ENCODE assay signal across 8 cellular contexts in genomic region chr1:197199923-197200467, GRCh38. TPM values are rescaled to one million over a fixed set of nuclear protein-coding genes. Genes with fewer than 3 reads are reported as not detected.
DNase-seq lines count a peak whose midpoint lies in the region; ATAC-seq, FAIRE-seq and TF ChIP-seq lines count a peak whose summit lies in the region.

No MANE protein-coding gene starts in this region.

- H3K4me3 ChIP-seq in PC-9 (peak overlapping the region; percentile 91), endothelial cell of umbilical vein (replicated peaks in 1 of 3; ENCODE audit: insufficient read depth in 1 of 3, low read depth in 1 of 3, low read length in 3 of 3) (peak overlapping the region; percentile 33 to 87 (median 76))

- no peak for TF ChIP-seq POLR2A in endothelial cell of umbilical vein (IDR thresholded peaks at IDR 0.05; ENCODE audit: low read depth, low read length)

- TF ChIP-seq CTCF in PC-9 (conservative IDR thresholded peaks at IDR 0.05) (no peak), endothelial cell of umbilical vein (IDR thresholded peaks at IDR 0.05; ENCODE audit: extremely low read depth in 1 of 2, insufficient read depth in 1 of 2, low read depth in 1 of 2, low read length in 2 of 2) (no peak), progenitor cell of endocrine pancreas (IDR thresholded peaks at IDR 0.05; ENCODE audit: unreplicated experiment) (no peak)

- dilution Hi-C loops in endothelial cell of umbilical vein (cut with MboI; ENCODE audit: extremely low pct_ligation_motif_present, low sequenced_read_pairs) = no loop called here

- H3K79me2 ChIP-seq in PC-9 (ENCODE audit: low read depth) = peaks cover 45% of the 10 kb centered on the region
- H3K79me2 ChIP-seq in endothelial cell of umbilical vein (ENCODE audit: control insufficient read depth, insufficient read depth, low read length) = peaks cover 27% of the 10 kb centered on the region

- POLR2A ChIA-PET in PC-9 (lab: Charles Lee; ENCODE audit: unreplicated experiment) (no interaction called here), endothelial cell of umbilical vein (lab: Charles Lee) (no interaction called here)

- intact Hi-C loops in PC-9 (cut with micrococcal nuclease; ENCODE audit: unreplicated experiment) = no loop called here
- intact Hi-C loops in endothelial cell of umbilical vein (cut with micrococcal nuclease) = no loop called here

- H3K9me3 Mint-ChIP-seq in progenitor cell of endocrine pancreas (ENCODE audit: low read depth) = no peaks in the 10 kb centered on the region

- H2AFZ ChIP-seq in PC-9 = peak overlapping the region; percentile 97
- H2AFZ ChIP-seq in endothelial cell of umbilical vein (ENCODE audit: low read depth, low read length) = peak overlapping the region; percentile 59

- H3K9me3 ChIP-seq in PC-9 (ENCODE audit: insufficient read depth, low read depth) (no peaks in the 10 kb centered on the region), endothelial cell of umbilical vein (replicated peaks; ENCODE audit: control insufficient read depth, insufficient read depth, low read length) (no peaks in the 10 kb centered on the region)

- peaks cover 7% of the 10 kb centered on the region for H3K36me3 Mint-ChIP-seq in progenitor cell of endocrine pancreas (ENCODE audit: insufficient read depth)

- peak overlapping the region; percentile 83 for H3K27ac ChIP-seq in PC-9
- H3K27ac ChIP-seq in endothelial cell of umbilical vein (ENCODE audit: insufficient read depth, low read depth, low read length) = no peak overlapping the region

- no peaks in the 10 kb centered on the region for H4K20me1 ChIP-seq in PC-9 (ENCODE audit: insufficient read depth)
- no peaks in the 10 kb centered on the region for H4K20me1 ChIP-seq in endothelial cell of umbilical vein (replicated peaks; ENCODE audit: control insufficient read depth, extremely low read depth, insufficient read depth, low read length)

- CTCF ChIA-PET in PC-9 (lab: Charles Lee) (no interaction called here), endothelial cell of umbilical vein (lab: Charles Lee) (no interaction called here)

- ATAC-seq in HG02571 (IDR thresholded peaks at IDR 0.05; ENCODE audit: unreplicated experiment) = no peak
- ATAC-seq in HG02852 (IDR thresholded peaks at IDR 0.05; ENCODE audit: unreplicated experiment) = no peak

- H3K36me3 ChIP-seq in PC-9 (ENCODE audit: low read depth) (peaks cover 16% of the 10 kb centered on the region; the same call in 1 of the 2 replicates), endothelial cell of umbilical vein (ENCODE audit: control insufficient read depth in 2 of 2, extremely low read depth in 1 of 2, insufficient read depth in 2 of 2, low read length in 2 of 2) (no peaks in the 10 kb centered on the region)

- no peaks in the 10 kb centered on the region for H3K9me1 ChIP-seq in endothelial cell of umbilical vein (replicated peaks; ENCODE audit: control insufficient read depth, extremely low read depth, insufficient read depth, low read length)

- H3K4me1 ChIP-seq in PC-9 (replicated peaks; ENCODE audit: insufficient read depth) (peaks cover 46% of the 10 kb centered on the region), endothelial cell of umbilical vein (ENCODE audit: control insufficient read depth, extremely low read depth, insufficient read depth, low read length) (peaks cover 27% of the 10 kb centered on the region)

- H3K9me2 ChIP-seq in PC-9 (ENCODE audit: insufficient read depth) = no peaks in the 10 kb centered on the region

- H3K27ac Mint-ChIP-seq in progenitor cell of endocrine pancreas = peak overlapping the region; percentile 98

- peak overlapping the region; percentile 91 for H3K4me3 Mint-ChIP-seq in progenitor cell of endocrine pancreas (ENCODE audit: low read depth)

- H3K9ac ChIP-seq in endothelial cell of umbilical vein (replicated peaks; ENCODE audit: extremely low read depth, insufficient read depth, low read length) = peak overlapping the region; percentile 82

- FAIRE-seq in endothelial cell of umbilical vein (lab: Jason Lieb, UNC) = no peak

- H3K4me2 ChIP-seq in PC-9 (peak overlapping the region; percentile 97), endothelial cell of umbilical vein (ENCODE audit: insufficient read depth, low read length) (peak overlapping the region; percentile 89)

- DNase-seq in NCI-H146 (lab: John Stamatoyannopoulos, UW) = peak; percentile 13
- DNase-seq in NCI-H146 treated with DMSO at 0.1 percent for 48 hours (lab: John Stamatoyannopoulos, UW; ENCODE audit: unreplicated experiment) = no peak
- DNase-seq in PC-9 = no peak
- no peak for DNase-seq in endothelial cell of umbilical vein (ENCODE audit: low read depth, low spot score)
- no peak for DNase-seq in progenitor cell of endocrine pancreas (ENCODE audit: low spot score, unreplicated experiment)
- DNase-seq in NCI-H187 (lab: John Stamatoyannopoulos, UW) = no peak

- peaks cover 6% of the 10 kb centered on the region; the same call in 1 of the 2 replicates for H3F3A ChIP-seq in PC-9 (ENCODE audit: insufficient read depth, low read depth)

- H3K27me3 ChIP-seq in PC-9 (ENCODE audit: insufficient read depth, low read depth) = no peaks in the 10 kb centered on the region
- H3K27me3 ChIP-seq in endothelial cell of umbilical vein (ENCODE audit: control insufficient read depth in 2 of 2, insufficient read depth in 2 of 2, low read length in 2 of 2) = no peaks in the 10 kb centered on the region

- BruUV-seq in PC-9 (replicated peaks; lab: Mats Ljungman, UMichigan) (no TSS peak), endothelial cell of umbilical vein (replicated peaks; lab: Mats Ljungman, UMichigan) (no TSS peak)

- H3K4me1 Mint-ChIP-seq in progenitor cell of endocrine pancreas (ENCODE audit: low read depth) = peaks cover 38% of the 10 kb centered on the region

- H3K27me3 Mint-ChIP-seq in progenitor cell of endocrine pancreas = no peaks in the 10 kb centered on the region

TF ChIP-seq in endothelial cell of umbilical vein, 7 proteins besides CTCF, POLR2A, EP300 and RAD21:
- TF ChIP-seq GATA2 (IDR thresholded peaks at IDR 0.05; ENCODE audit: insufficient read depth, insufficient read length, low read depth, low read length) = no peak
- TF ChIP-seq FOS (IDR thresholded peaks at IDR 0.05; ENCODE audit: borderline replicate concordance, insufficient read depth, low read length) = no peak
- no peak for TF ChIP-seq MYC (IDR thresholded peaks at IDR 0.05; ENCODE audit: low read depth, low read length)
- no peak for TF ChIP-seq EZH2 (IDR thresholded peaks at IDR 0.05; ENCODE audit: borderline replicate concordance, low read depth, low read length, severe bottlenecking)
- TF ChIP-seq POLR2AphosphoS5 (IDR thresholded peaks at IDR 0.05; ENCODE audit: insufficient read depth, low read depth, low read length) = no peak

RNA-seq across cellular contexts. Expression of gene ZBTB41, which starts 1.1 kb away (rescaled TPM):
- total RNA-seq in PC-9 (2021) (16.3 and 19.0 TPM in 2 replicates), endothelial cell of umbilical vein (4.6 and 5.4 TPM in 2 replicates), progenitor cell of endocrine pancreas (12.5 and 13.1 TPM in 2 replicates)
- 1.0 and 1.1 TPM in 2 replicates for polyA plus RNA-seq in endothelial cell of umbilical vein
- polyA plus RNA-seq in endothelial cell of umbilical vein (2011; cell fraction: cytosol; rRNA removed) = 0.98 and 1.2 TPM in 2 replicates
- polyA plus RNA-seq in endothelial cell of umbilical vein (2011; cell fraction: nucleus; rRNA removed) = 3.4 and 3.5 TPM in 2 replicates
- polyA plus RNA-seq in endothelial cell of umbilical vein (2012) = 2.4 and 2.7 TPM in 2 replicates
- 6.2 and 6.4 TPM in 2 replicates for polyA minus RNA-seq in endothelial cell of umbilical vein
- polyA minus RNA-seq in endothelial cell of umbilical vein (2011; cell fraction: cytosol; rRNA and poly(A)+ RNA removed) = 7.0 TPM
- polyA minus RNA-seq in endothelial cell of umbilical vein (2011; cell fraction: nucleus; rRNA and poly(A)+ RNA removed) = 7.1 and 10.9 TPM in 2 replicates

RNA-seq across cellular contexts. Expression of gene ASPM, which starts 53.5 kb away (rescaled TPM):
- total RNA-seq in PC-9 (2021) = 38.6 and 57.6 TPM in 2 replicates
- 44.6 and 55.1 TPM in 2 replicates for total RNA-seq in endothelial cell of umbilical vein
- 3.2 and 5.3 TPM in 2 replicates for polyA plus RNA-seq in endothelial cell of umbilical vein
- polyA plus RNA-seq in endothelial cell of umbilical vein (2011; cell fraction: cytosol; rRNA removed) = 7.7 and 8.2 TPM in 2 replicates
- polyA plus RNA-seq in endothelial cell of umbilical vein (2011; cell fraction: nucleus; rRNA removed) = 25.6 and 40.5 TPM in 2 replicates
- 9.4 and 27.8 TPM in 2 replicates for polyA plus RNA-seq in endothelial cell of umbilical vein (2012)
- 17.3 and 21.9 TPM in 2 replicates for polyA minus RNA-seq in endothelial cell of umbilical vein
- polyA minus RNA-seq in endothelial cell of umbilical vein (2011; cell fraction: cytosol; rRNA and poly(A)+ RNA removed) = 42.6 TPM
- 36.0 and 61.4 TPM in 2 replicates for polyA minus RNA-seq in endothelial cell of umbilical vein (2011; cell fraction: nucleus; rRNA and poly(A)+ RNA removed)
- 17.1 and 17.5 TPM in 2 replicates for total RNA-seq in progenitor cell of endocrine pancreas
